9 cellular contexts compared by ENCODE assay signal in genomic region chr4:163331629-163332360, GRCh38. TPM values are rescaled to one million over a fixed set of nuclear protein-coding genes. Genes with fewer than 3 reads are reported as not detected.
A peak's percentile ranks its signal among the peaks of the same experiment; 100 is the strongest.
DNase-seq lines count a peak whose midpoint lies in the region; ATAC-seq lines count a peak whose summit lies in the region.
"Had no signal": no experiment of that assay in that cellular context is flagged by ENCODE, and none has a peak within 500 bp of the region (broad histone marks: within the 10 kb centered on the region; RNA-seq: fewer than 3 reads in every experiment).

No MANE protein-coding gene starts in this region.

- no peak overlapping the region for H3K27ac Mint-ChIP-seq in activated T-helper 17 cell treated with anti-CD3 and anti-CD28 coated beads, Interleukin-2, amount 50 U/mL, for 72 hours

- no peak for ATAC-seq in activated T-helper 17 cell treated with anti-CD3 and anti-CD28 coated beads, Interleukin-2, amount 50 U/mL, for 72 hours (replicated peaks)
- peak; percentile 74 for ATAC-seq in left ventricle myocardium superior
- no peak for ATAC-seq in HG03025 (IDR thresholded peaks at IDR 0.05; ENCODE audit: low FRiP score, unreplicated experiment)
- no peak for ATAC-seq in GM19035 (IDR thresholded peaks at IDR 0.05; ENCODE audit: unreplicated experiment)

- H3K4me1 Mint-ChIP-seq in activated T-helper 17 cell treated with anti-CD3 and anti-CD28 coated beads, Interleukin-2, amount 50 U/mL, for 72 hours: peaks cover 8% of the 10 kb centered on the region

- DNase-seq in activated CD4-positive, alpha-beta T cell treated with anti-CD3 and anti-CD28 coated beads for 48 hours: peak; percentile 4
- DNase-seq in activated CD4-positive, alpha-beta T cell treated with anti-CD3 and anti-CD28 coated beads, Interleukin-2, amount 50 U/mL, for 1 hour: no peak
- DNase-seq in left ventricle myocardium superior (peak; percentile 42), retina (peak; percentile 87), H4 (ENCODE audit: low spot score) (no peak)

- H3K9me3 Mint-ChIP-seq in activated T-helper 17 cell treated with anti-CD3 and anti-CD28 coated beads, Interleukin-2, amount 50 U/mL, for 72 hours: no peaks in the 10 kb centered on the region

- peaks cover 43% of the 10 kb centered on the region for H3K27me3 Mint-ChIP-seq in activated T-helper 17 cell treated with anti-CD3 and anti-CD28 coated beads, Interleukin-2, amount 50 U/mL, for 72 hours

- H3K36me3 Mint-ChIP-seq in activated T-helper 17 cell treated with anti-CD3 and anti-CD28 coated beads, Interleukin-2, amount 50 U/mL, for 72 hours (ENCODE audit: low read depth): no peaks in the 10 kb centered on the region

- intact Hi-C loops in left ventricle myocardium superior (cut with micrococcal nuclease): loop anchor here (10.0 kb wide), 1 partner anchor 687 kb away; no protein-coding TSS in a partner anchor

- peak overlapping the region; percentile 67 for H3K4me3 Mint-ChIP-seq in activated T-helper 17 cell treated with anti-CD3 and anti-CD28 coated beads, Interleukin-2, amount 50 U/mL, for 72 hours

RNA-seq across cellular contexts. Expression of gene NPY1R, which starts 0.6 kb away (rescaled TPM):
- not detected for total RNA-seq in activated T-helper 17 cell treated with anti-CD3 and anti-CD28 coated beads, Interleukin-2, amount 50 U/mL, for 72 hours
- 0.69 TPM for total RNA-seq in left ventricle myocardium superior
- 1.3 and 2.0 TPM in 2 replicates for total RNA-seq in H4 (2014; rRNA removed; shearing (Covaris generic))

RNA-seq across cellular contexts. Expression of gene NPY5R, which starts 11.9 kb away (rescaled TPM):
- not detected for total RNA-seq in activated T-helper 17 cell treated with anti-CD3 and anti-CD28 coated beads, Interleukin-2, amount 50 U/mL, for 72 hours
- total RNA-seq in left ventricle myocardium superior: not detected
- not detected in 2 replicates for total RNA-seq in H4 (2014; rRNA removed; shearing (Covaris generic))
- total RNA-seq: Daoy had no signal

Comparison
In these comparisons a context has a peak if more than half of its experiments do, and no peak if none do; other contexts are left out.
1. DNase-seq: peak in activated CD4-positive, alpha-beta T cell treated with anti-CD3 and anti-CD28 coated beads for 48 hours (single experiment), left ventricle myocardium superior (single experiment) and retina (single experiment); none in activated CD4-positive, alpha-beta T cell treated with anti-CD3 and anti-CD28 coated beads, Interleukin-2, amount 50 U/mL, for 1 hour (single experiment) and H4 (single experiment).